Comparison of ENCODE assay signal across 1 cellular context in the genomic region with DNA sequence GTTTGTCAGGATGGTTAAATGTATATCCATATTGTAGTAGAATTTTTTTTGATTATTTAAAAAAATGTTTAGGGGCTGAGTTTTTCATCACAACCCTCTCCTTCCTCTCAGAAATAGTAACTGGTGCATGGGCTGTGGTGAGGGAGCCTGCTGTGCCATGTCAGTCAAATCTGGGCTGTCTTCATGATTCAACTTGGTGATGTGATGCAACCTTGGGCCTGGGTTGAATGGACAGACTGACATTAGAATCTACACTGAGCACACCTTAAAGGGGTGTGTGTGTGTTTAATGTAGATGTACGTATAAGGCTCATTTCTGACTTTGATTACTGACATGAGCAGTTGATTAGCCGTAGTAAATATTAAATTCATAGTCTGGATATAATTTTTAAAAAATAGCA.
TF ChIP-seq lines count a peak whose summit lies in the region.

No MANE protein-coding gene starts in this region.

TF ChIP-seq in HepG2, 621 proteins besides CTCF, POLR2A, EP300 and RAD21:
- peak; percentile 81 for TF ChIP-seq CEBPG (CRISPR knock-in tag; IDR thresholded peaks at IDR 0.05)
- TF ChIP-seq, protein P1, sequence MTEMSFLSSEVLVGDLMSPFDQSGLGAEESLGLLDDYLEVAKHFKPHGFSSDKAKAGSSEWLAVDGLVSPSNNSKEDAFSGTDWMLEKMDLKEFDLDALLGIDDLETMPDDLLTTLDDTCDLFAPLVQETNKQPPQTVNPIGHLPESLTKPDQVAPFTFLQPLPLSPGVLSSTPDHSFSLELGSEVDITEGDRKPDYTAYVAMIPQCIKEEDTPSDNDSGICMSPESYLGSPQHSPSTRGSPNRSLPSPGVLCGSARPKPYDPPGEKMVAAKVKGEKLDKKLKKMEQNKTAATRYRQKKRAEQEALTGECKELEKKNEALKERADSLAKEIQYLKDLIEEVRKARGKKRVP (CRISPR knock-in tag; IDR thresholded peaks at IDR 0.05): peak in 1 of 2 experiments; percentile 92; a peak in 2 of 4 replicates
- peak; percentile 79 for TF ChIP-seq CEBPB (IDR thresholded peaks at IDR 0.05; ENCODE audit: borderline replicate concordance, low read depth, low read length)
- peak; percentile 27; the same call in 1 of the 2 replicates for TF ChIP-seq GATAD2A (CRISPR knock-in tag; IDR thresholded peaks at IDR 0.05)
- TF ChIP-seq FOSL2 (CRISPR knock-in tag; IDR thresholded peaks at IDR 0.05): peak; percentile 50; the same call in 1 of the 2 replicates
- TF ChIP-seq, protein P2, sequence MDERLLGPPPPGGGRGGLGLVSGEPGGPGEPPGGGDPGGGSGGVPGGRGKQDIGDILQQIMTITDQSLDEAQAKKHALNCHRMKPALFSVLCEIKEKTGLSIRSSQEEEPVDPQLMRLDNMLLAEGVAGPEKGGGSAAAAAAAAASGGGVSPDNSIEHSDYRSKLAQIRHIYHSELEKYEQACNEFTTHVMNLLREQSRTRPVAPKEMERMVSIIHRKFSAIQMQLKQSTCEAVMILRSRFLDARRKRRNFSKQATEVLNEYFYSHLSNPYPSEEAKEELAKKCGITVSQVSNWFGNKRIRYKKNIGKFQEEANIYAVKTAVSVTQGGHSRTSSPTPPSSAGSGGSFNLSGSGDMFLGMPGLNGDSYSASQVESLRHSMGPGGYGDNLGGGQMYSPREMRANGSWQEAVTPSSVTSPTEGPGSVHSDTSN (CRISPR knock-in tag; IDR thresholded peaks at IDR 0.05): peak; percentile 54; the same call in 1 of the 2 replicates
- TF ChIP-seq ZNF777 (CRISPR knock-in tag; IDR thresholded peaks at IDR 0.05): no peak
- peak; percentile 77 for TF ChIP-seq ZNF644 (CRISPR knock-in tag; IDR thresholded peaks at IDR 0.05; ENCODE audit: low read depth)
- no peak for TF ChIP-seq ZNF652 (CRISPR knock-in tag; IDR thresholded peaks at IDR 0.05; ENCODE audit: borderline replicate concordance, low read depth)
TF ChIP-seq in HepG2: peak in this region for 7.
